29 cellular contexts compared by ENCODE assay signal in genomic region chr16:7074715-7075114, GRCh38.
"Had no signal": no experiment of that assay in that cellular context is flagged by ENCODE, and none has a peak within 500 bp of the region (broad histone marks: within the 10 kb centered on the region; RNA-seq: fewer than 3 reads in every experiment).

No MANE protein-coding gene starts in this region.

- H3K4me3 Mint-ChIP-seq: dendritic cell treated with granulocyte-macrophage colony-stimulating factor and Interleukin-4, amounts not matched to agents 40 ng/mL and 50 ng/mL, for 4 days; effector memory CD8-positive, alpha-beta T cell; endodermal cell had no signal

- H3K9me3 ChIP-seq: colonic mucosa, esophagus muscularis mucosa, esophagus squamous epithelium, gastrocnemius medialis had no signal

- H3K9me3 Mint-ChIP-seq: dendritic cell treated with granulocyte-macrophage colony-stimulating factor and Interleukin-4, amounts not matched to agents 40 ng/mL and 50 ng/mL, for 4 days had no signal

- H3K27me3 ChIP-seq: colonic mucosa, esophagus muscularis mucosa, esophagus squamous epithelium, foreskin keratinocyte, gastrocnemius medialis, gastroesophageal sphincter, heart left ventricle, heart right ventricle had no signal

- FAIRE-seq: colon, endometrium, endothelial cell of umbilical vein, frontal cortex had no signal

- H3K27ac Mint-ChIP-seq: dendritic cell treated with granulocyte-macrophage colony-stimulating factor and Interleukin-4, amounts not matched to agents 40 ng/mL and 50 ng/mL, for 4 days; effector memory CD8-positive, alpha-beta T cell; endodermal cell had no signal

- H3K4me1 ChIP-seq: colonic mucosa, esophagus muscularis mucosa, esophagus squamous epithelium, foreskin keratinocyte, gastrocnemius medialis, gastroesophageal sphincter, heart left ventricle, heart right ventricle had no signal

- H3K4me3 ChIP-seq: colonic mucosa, coronary artery, dorsolateral prefrontal cortex, esophagus muscularis mucosa, esophagus squamous epithelium, gastrocnemius medialis, gastroesophageal sphincter, heart left ventricle, heart right ventricle had no signal

- H3K27me3 Mint-ChIP-seq: dendritic cell treated with granulocyte-macrophage colony-stimulating factor and Interleukin-4, amounts not matched to agents 40 ng/mL and 50 ng/mL, for 4 days; effector memory CD8-positive, alpha-beta T cell had no signal

- ATAC-seq: effector memory CD8-positive, alpha-beta T cell; esophagus mucosa; foreskin keratinocyte; gastrocnemius medialis; gastroesophageal sphincter; heart left ventricle; heart right ventricle had no signal

- H3K27ac ChIP-seq: colonic mucosa, coronary artery, dorsolateral prefrontal cortex, epithelial cell of prostate, esophagus muscularis mucosa, esophagus squamous epithelium, foreskin keratinocyte, gastrocnemius medialis, gastroesophageal sphincter, heart left ventricle, heart right ventricle had no signal

- H3K36me3 ChIP-seq: colonic mucosa, esophagus muscularis mucosa, esophagus squamous epithelium, gastrocnemius medialis, gastroesophageal sphincter, heart left ventricle, heart right ventricle had no signal

- DNase-seq: colonic mucosa; cortex of kidney; dermis blood vessel endothelial cell; dorsolateral prefrontal cortex; effector CD4-positive, alpha-beta T cell; effector CD8-positive, alpha-beta T cell; effector memory CD4-positive, alpha-beta T cell; effector memory CD8-positive, alpha-beta T cell; endodermal cell; erythroblast; esophagus squamous epithelium; foreskin fibroblast; foreskin keratinocyte; foreskin melanocyte; gastrocnemius medialis; glutamatergic neuron; head of caudate nucleus; heart left ventricle; heart right ventricle had no signal
